ENCODE assay signal across 30 cellular contexts in genomic region chr6:75478929-75479328, GRCh38. TPM values are rescaled to one million over a fixed set of nuclear protein-coding genes. Genes with fewer than 3 reads are reported as not detected.
"Had no signal": no experiment of that assay in that cellular context is flagged by ENCODE, and none has a peak within 500 bp of the region (broad histone marks: within the 10 kb centered on the region; RNA-seq: fewer than 3 reads in every experiment).

No MANE protein-coding gene starts in this region.

- DNase-seq: activated CD4-positive, alpha-beta T cell treated with anti-CD3 and anti-CD28 coated beads, Interleukin-2, amount 10 ng/mL, durations not matched to agents 24 days and 14 days; activated CD4-positive, alpha-beta T cell treated with anti-CD3 and anti-CD28 coated beads, Interleukin-2, amount 50 U/mL, for 4 hours; activated CD8-positive, alpha-beta T cell treated with anti-CD3 and anti-CD28 coated beads for 36 hours; activated effector memory CD4-positive, alpha-beta T cell treated with anti-CD3 and anti-CD28 coated beads, Interleukin-2, amount 50 U/mL, for 16 hours; activated naive CD4-positive, alpha-beta T cell; activated naive CD4-positive, alpha-beta T cell treated with anti-CD3 and anti-CD28 coated beads, Interleukin-2, amount 50 U/mL, for 16 hours; activated naive CD8-positive, alpha-beta T cell treated with anti-CD3 and anti-CD28 coated beads for 36 hours; activated T-cell treated with anti-CD3 and anti-CD28 coated beads, Interleukin-2, amount 50 U/mL, for 1 hour; activated T-cell treated with anti-CD3 and anti-CD28 coated beads, Interleukin-2, amount 50 U/mL, for 72 hours; amniotic stem cell; aorta; brain microvascular endothelial cell; MM.1S; MV-4-11; NCI-H1092; NCI-H1436 treated with DMSO at 0.1 percent for 48 hours; NCI-H1694 treated with DMSO at 0.1 percent for 48 hours; NCI-H2029 treated with DMSO at 0.1 percent for 48 hours; NCI-H2107; NCI-H226; NCI-H446 treated with DMSO at 0.1 percent for 48 hours; NCI-H524; SHP77 treated with DMSO at 0.1 percent for 48 hours; SK-N-SH had no signal

- ATAC-seq: activated CD8-positive, alpha-beta T cell treated with anti-CD3 and anti-CD28 coated beads for 36 hours; activated T-cell treated with anti-CD3 and anti-CD28 coated beads, Interleukin-2, amount 50 U/mL, for 72 hours; activated T-helper 17 cell treated with anti-CD3 and anti-CD28 coated beads, Interleukin-2, amount 50 U/mL, for 72 hours; Panc1 had no signal

- H3K9ac ChIP-seq: KMS-11, SK-N-SH had no signal

- H3K4me3 ChIP-seq: SJSA1 had no signal

- H3K36me3 ChIP-seq: brain microvascular endothelial cell, SJSA1 had no signal

- H3K27me3 ChIP-seq: brain microvascular endothelial cell had no signal

- H3K4me1 ChIP-seq: SJSA1 had no signal

- H3K27ac ChIP-seq: brain microvascular endothelial cell, KMS-11, SJSA1 had no signal

- H3K9me3 ChIP-seq: SJSA1, SK-N-SH had no signal

RNA-seq across cellular contexts. Expression of gene FILIP1, which starts 14.7 kb away (rescaled TPM):
- total RNA-seq: activated CD4-positive, alpha-beta T cell treated with anti-CD3 and anti-CD28 coated beads, Interleukin-2, amount 10 ng/mL, durations not matched to agents 24 days and 14 days; activated CD8-positive, alpha-beta memory T cell treated with anti-CD3 and anti-CD28 coated beads for 36 hours; activated naive CD8-positive, alpha-beta T cell treated with anti-CD3 and anti-CD28 coated beads for 36 hours; activated T-helper 17 cell treated with anti-CD3 and anti-CD28 coated beads, Interleukin-2, amount 50 U/mL, for 72 hours; RPMI7951 had no signal
